In the genomic region with DNA sequence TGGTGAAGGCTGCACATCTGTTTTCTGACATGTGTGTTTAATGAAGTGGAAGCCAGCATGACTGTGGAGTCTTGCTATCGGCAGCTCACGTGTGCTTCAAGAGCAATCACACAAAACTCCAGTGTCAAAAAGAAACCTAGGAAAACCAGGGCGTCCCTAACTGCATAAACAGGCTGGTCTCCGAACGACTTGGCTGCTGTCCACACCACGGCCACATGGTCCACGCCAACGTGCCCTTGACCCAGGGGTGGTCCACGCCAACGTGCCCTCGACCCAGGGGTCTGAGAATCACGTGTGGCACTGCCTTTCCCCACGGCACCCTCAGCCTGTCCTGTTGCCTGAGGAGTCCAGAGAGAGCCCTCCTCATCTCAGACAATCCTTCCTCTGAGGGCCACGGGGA, we compare ENCODE assay signal across 1 cellular context.
TF ChIP-seq lines count a peak whose summit lies in the region.

No MANE protein-coding gene starts in this region.

TF ChIP-seq in neural cell, 6 proteins besides CTCF, POLR2A, EP300 and RAD21 (continued from another document):
- TF ChIP-seq, protein P1, sequence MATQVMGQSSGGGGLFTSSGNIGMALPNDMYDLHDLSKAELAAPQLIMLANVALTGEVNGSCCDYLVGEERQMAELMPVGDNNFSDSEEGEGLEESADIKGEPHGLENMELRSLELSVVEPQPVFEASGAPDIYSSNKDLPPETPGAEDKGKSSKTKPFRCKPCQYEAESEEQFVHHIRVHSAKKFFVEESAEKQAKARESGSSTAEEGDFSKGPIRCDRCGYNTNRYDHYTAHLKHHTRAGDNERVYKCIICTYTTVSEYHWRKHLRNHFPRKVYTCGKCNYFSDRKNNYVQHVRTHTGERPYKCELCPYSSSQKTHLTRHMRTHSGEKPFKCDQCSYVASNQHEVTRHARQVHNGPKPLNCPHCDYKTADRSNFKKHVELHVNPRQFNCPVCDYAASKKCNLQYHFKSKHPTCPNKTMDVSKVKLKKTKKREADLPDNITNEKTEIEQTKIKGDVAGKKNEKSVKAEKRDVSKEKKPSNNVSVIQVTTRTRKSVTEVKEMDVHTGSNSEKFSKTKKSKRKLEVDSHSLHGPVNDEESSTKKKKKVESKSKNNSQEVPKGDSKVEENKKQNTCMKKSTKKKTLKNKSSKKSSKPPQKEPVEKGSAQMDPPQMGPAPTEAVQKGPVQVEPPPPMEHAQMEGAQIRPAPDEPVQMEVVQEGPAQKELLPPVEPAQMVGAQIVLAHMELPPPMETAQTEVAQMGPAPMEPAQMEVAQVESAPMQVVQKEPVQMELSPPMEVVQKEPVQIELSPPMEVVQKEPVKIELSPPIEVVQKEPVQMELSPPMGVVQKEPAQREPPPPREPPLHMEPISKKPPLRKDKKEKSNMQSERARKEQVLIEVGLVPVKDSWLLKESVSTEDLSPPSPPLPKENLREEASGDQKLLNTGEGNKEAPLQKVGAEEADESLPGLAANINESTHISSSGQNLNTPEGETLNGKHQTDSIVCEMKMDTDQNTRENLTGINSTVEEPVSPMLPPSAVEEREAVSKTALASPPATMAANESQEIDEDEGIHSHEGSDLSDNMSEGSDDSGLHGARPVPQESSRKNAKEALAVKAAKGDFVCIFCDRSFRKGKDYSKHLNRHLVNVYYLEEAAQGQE (IDR thresholded peaks at IDR 0.05; ENCODE audit: borderline replicate concordance): no peak
- peak; percentile 34 for TF ChIP-seq POLR2AphosphoS5 (IDR thresholded peaks at IDR 0.05)
